16 cellular contexts compared by ENCODE assay signal in genomic region chr10:10973310-10973709, GRCh38.
"Had no signal": no experiment of that assay in that cellular context is flagged by ENCODE, and none has a peak within 500 bp of the region (broad histone marks: within the 10 kb centered on the region; RNA-seq: fewer than 3 reads in every experiment).

No MANE protein-coding gene starts in this region.

- ATAC-seq: foreskin keratinocyte; gastroesophageal sphincter; left lung; left ventricle myocardium superior; lower lobe of right lung; mucosa of descending colon; naive thymus-derived CD4-positive, alpha-beta T cell had no signal

- H3K36me3 Mint-ChIP-seq: naive thymus-derived CD4-positive, alpha-beta T cell had no signal

- H3K27ac Mint-ChIP-seq: naive thymus-derived CD4-positive, alpha-beta T cell had no signal

- H3K9me3 Mint-ChIP-seq: naive thymus-derived CD4-positive, alpha-beta T cell had no signal

- H3K4me1 ChIP-seq: foreskin keratinocyte, left lung, lower lobe of right lung had no signal

- H3K9me3 ChIP-seq: esophagus muscularis mucosa, gastroesophageal sphincter, heart right ventricle, left lung, lower lobe of right lung, mucosa of descending colon had no signal

- DNase-seq: dermis blood vessel endothelial cell; effector CD4-positive, alpha-beta T cell; effector memory CD4-positive, alpha-beta T cell; foreskin keratinocyte; heart right ventricle; left cardiac atrium; left lung; left ventricle myocardium superior; lower lobe of right lung; mesenchymal stem cell; mucosa of descending colon; naive thymus-derived CD4-positive, alpha-beta T cell had no signal

- H3K27me3 ChIP-seq: esophagus muscularis mucosa, foreskin keratinocyte, gastroesophageal sphincter, heart right ventricle, left lung had no signal

- H3K4me3 ChIP-seq: coronary artery, dorsolateral prefrontal cortex, esophagus muscularis mucosa, gastroesophageal sphincter, heart right ventricle, left lung, lower lobe of right lung, mucosa of descending colon had no signal

- H3K4me3 Mint-ChIP-seq: naive thymus-derived CD4-positive, alpha-beta T cell had no signal

- H3K36me3 ChIP-seq: esophagus muscularis mucosa, gastroesophageal sphincter, heart right ventricle, left lung, lower lobe of right lung had no signal

- H3K27ac ChIP-seq: coronary artery, dorsolateral prefrontal cortex, esophagus muscularis mucosa, foreskin keratinocyte, gastroesophageal sphincter, heart right ventricle, left lung, lower lobe of right lung had no signal
